8 cellular contexts compared by ENCODE assay signal in the genomic region with DNA sequence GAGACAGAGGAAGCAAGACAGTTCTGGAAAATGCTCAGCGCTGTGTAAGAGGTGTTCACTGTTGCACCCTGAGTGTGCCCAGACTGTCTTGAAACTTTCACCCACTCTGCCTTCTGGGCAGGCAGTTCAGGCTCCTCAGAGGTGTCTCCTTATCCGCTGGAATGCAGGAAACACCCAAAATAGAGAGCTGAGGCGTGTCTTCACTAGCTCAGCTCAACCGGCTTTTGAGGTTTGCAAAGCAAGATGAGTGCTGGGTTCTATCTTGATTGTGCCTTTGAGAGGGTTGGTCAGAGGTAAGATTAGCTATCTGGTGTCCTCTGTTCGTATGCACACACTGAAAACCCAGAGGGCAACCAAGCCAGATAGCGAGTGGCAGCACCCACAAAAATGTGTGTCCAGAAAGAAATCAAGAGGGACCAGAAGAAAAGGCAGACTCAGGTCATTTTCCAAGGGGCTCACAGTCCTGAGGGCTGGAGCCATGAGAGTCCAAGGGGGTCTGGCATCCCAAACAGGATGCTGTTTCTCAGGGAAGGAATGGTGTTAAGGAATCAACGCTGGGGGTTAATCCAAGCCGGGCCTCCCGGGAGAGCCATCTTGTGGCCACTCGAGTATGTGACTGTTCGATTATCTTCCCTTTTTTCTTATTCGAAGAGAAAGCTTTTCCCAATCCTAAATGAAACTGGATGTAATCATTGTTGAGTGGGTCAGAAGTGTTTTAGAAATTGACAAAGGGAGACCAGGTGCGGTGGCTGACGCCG. TPM values are rescaled to one million over a fixed set of nuclear protein-coding genes. Genes with fewer than 3 reads are reported as not detected.
DNase-seq lines count a peak whose midpoint lies in the region; ATAC-seq and TF ChIP-seq lines count a peak whose summit lies in the region.

No MANE protein-coding gene starts in this region.

- CTCF ChIA-PET in HEK293T (lab: Yijun Ruan, JAX), result interaction anchor here (0.6 to 3.0 kb wide), 5 partner anchors 10 to 1117 kb away, joined by 3 to 11 read pairs (median 4); no protein-coding TSS in a partner anchor

- no peaks in the 10 kb centered on the region for H3K27me3 ChIP-seq in kidney epithelial cell (ENCODE audit: control insufficient read depth, insufficient read depth, low read length)

- no peaks in the 10 kb centered on the region for H3K9me3 Mint-ChIP-seq in activated T-cell treated with anti-CD3 and anti-CD28 coated beads, Interleukin-2, amount 50 U/mL, for 4 hours

- H3K36me3 ChIP-seq in kidney epithelial cell (ENCODE audit: control insufficient read depth, insufficient read depth, low read length), result no peaks in the 10 kb centered on the region

- no peak overlapping the region for H3K4me3 Mint-ChIP-seq in activated T-cell treated with anti-CD3 and anti-CD28 coated beads, Interleukin-2, amount 50 U/mL, for 4 hours

- no peaks in the 10 kb centered on the region for H3K36me3 Mint-ChIP-seq in activated T-cell treated with anti-CD3 and anti-CD28 coated beads, Interleukin-2, amount 50 U/mL, for 4 hours (ENCODE audit: insufficient read depth)

- POLR2A ChIA-PET in HEK293T (lab: Yijun Ruan, JAX), result no interaction called here

- TF ChIP-seq CTCF in kidney epithelial cell (IDR thresholded peaks at IDR 0.05; ENCODE audit: insufficient read depth, low read length, poor library complexity, severe bottlenecking), result peak; percentile 34

- ATAC-seq in HG03045 (IDR thresholded peaks at IDR 0.05; ENCODE audit: unreplicated experiment), result no peak
- no peak for ATAC-seq in activated T-cell treated with anti-CD3 and anti-CD28 coated beads, Interleukin-2, amount 50 U/mL, for 4 hours

- H3K4me3 ChIP-seq in kidney epithelial cell (ENCODE audit: low read depth, low read length), result no peak overlapping the region

- DNase-seq in AG08395 (ENCODE audit: low spot score) (peak; percentile 62), HEK293T (ENCODE audit: extremely low spot score) (peak; percentile 45), astrocyte of the hippocampus (ENCODE audit: low read depth, low spot score) (peak; percentile 17), kidney epithelial cell (ENCODE audit: low read depth) (no peak), GF-D8 (lab: John Stamatoyannopoulos, UW) (no peak)
- no peak for DNase-seq in stimulated activated CD4-positive, alpha-beta T cell treated with anti-CD3 and anti-CD28 coated beads, Interleukin-4, amount 100 ng/mL, for 4 hours
- no peak for DNase-seq in activated T-cell treated with anti-CD3 and anti-CD28 coated beads, Interleukin-2, amount 50 U/mL, for 4 hours

- peaks cover 3% of the 10 kb centered on the region for H3K27me3 Mint-ChIP-seq in activated T-cell treated with anti-CD3 and anti-CD28 coated beads, Interleukin-2, amount 50 U/mL, for 4 hours (ENCODE audit: low read depth)

- H3K4me1 Mint-ChIP-seq in activated T-cell treated with anti-CD3 and anti-CD28 coated beads, Interleukin-2, amount 50 U/mL, for 4 hours (ENCODE audit: low read depth), result no peaks in the 10 kb centered on the region

TF ChIP-seq in HEK293T, 16 proteins besides CTCF, POLR2A, EP300 and RAD21:
- no peak for TF ChIP-seq TARDBP (IDR thresholded peaks at IDR 0.05)
- TF ChIP-seq, protein P1, sequence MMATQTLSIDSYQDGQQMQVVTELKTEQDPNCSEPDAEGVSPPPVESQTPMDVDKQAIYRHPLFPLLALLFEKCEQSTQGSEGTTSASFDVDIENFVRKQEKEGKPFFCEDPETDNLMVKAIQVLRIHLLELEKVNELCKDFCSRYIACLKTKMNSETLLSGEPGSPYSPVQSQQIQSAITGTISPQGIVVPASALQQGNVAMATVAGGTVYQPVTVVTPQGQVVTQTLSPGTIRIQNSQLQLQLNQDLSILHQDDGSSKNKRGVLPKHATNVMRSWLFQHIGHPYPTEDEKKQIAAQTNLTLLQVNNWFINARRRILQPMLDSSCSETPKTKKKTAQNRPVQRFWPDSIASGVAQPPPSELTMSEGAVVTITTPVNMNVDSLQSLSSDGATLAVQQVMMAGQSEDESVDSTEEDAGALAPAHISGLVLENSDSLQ (IDR thresholded peaks at IDR 0.05), result no peak
- no peak for TF ChIP-seq ELF4 (IDR thresholded peaks at IDR 0.05)
- TF ChIP-seq SP1 (IDR thresholded peaks at IDR 0.05), result no peak
- TF ChIP-seq ZNF384 (IDR thresholded peaks at IDR 0.05), result no peak
- TF ChIP-seq HDGF (IDR thresholded peaks at IDR 0.05; ENCODE audit: borderline replicate concordance), result no peak
- TF ChIP-seq CTBP1 (IDR thresholded peaks at IDR 0.05; ENCODE audit: borderline replicate concordance), result no peak
- TF ChIP-seq BHLHE40 (IDR thresholded peaks at IDR 0.05; ENCODE audit: borderline replicate concordance), result no peak
- TF ChIP-seq FOXA1 (IDR thresholded peaks at IDR 0.05), result no peak
- no peak for TF ChIP-seq LEF1 (IDR thresholded peaks at IDR 0.05; ENCODE audit: borderline replicate concordance)
TF ChIP-seq in HEK293T: peak in this region for 0.

RNA-seq across cellular contexts. Expression of gene TBX3, which starts 47.1 kb away (rescaled TPM):
- total RNA-seq in kidney epithelial cell, result 12.2 and 12.7 TPM in 2 replicates
- total RNA-seq in activated T-cell treated with anti-CD3 and anti-CD28 coated beads, Interleukin-2, amount 50 U/mL, for 4 hours, result under 1 TPM; 0.18 to 0.30 (median 0.24) TPM

Comparison
In these comparisons a context has a peak if more than half of its experiments do, and no peak if none do; other contexts are left out.
1. DNase-seq: peak in AG08395 (single experiment), HEK293T (single experiment) and astrocyte of the hippocampus (single experiment); none in kidney epithelial cell (single experiment), stimulated activated CD4-positive, alpha-beta T cell treated with anti-CD3 and anti-CD28 coated beads, Interleukin-4, amount 100 ng/mL, for 4 hours (0 of 2), activated T-cell treated with anti-CD3 and anti-CD28 coated beads, Interleukin-2, amount 50 U/mL, for 4 hours (single experiment) and GF-D8 (single experiment).
2. RNA of gene TBX3, which starts 47.1 kb away (total RNA-seq): 12.2 to 12.7 TPM in kidney epithelial cell; 0.18 to 0.30 TPM in activated T-cell treated with anti-CD3 and anti-CD28 coated beads, Interleukin-2, amount 50 U/mL, for 4 hours; every median in the first group is over 10 times any median in the second.